Comparison of ENCODE assay signal across 9 cellular contexts in genomic region chr3:180036678-180037455, GRCh38. TPM values are rescaled to one million over a fixed set of nuclear protein-coding genes. Genes with fewer than 3 reads are reported as not detected.
A peak's percentile ranks its signal among the peaks of the same experiment; 100 is the strongest.
DNase-seq lines count a peak whose midpoint lies in the region; ATAC-seq, FAIRE-seq and TF ChIP-seq lines count a peak whose summit lies in the region.
"Had no signal": no experiment of that assay in that cellular context is flagged by ENCODE, and none has a peak within 500 bp of the region (broad histone marks: within the 10 kb centered on the region; RNA-seq: fewer than 3 reads in every experiment).

Gene PEX5L (minus strand): TSS chr3:180036937. CDS start chr3:180036599, 338 bp downstream.

- no peak for TF ChIP-seq CTCF in glutamatergic neuron (IDR thresholded peaks at IDR 0.05; ENCODE audit: partially characterized antibody, unreplicated experiment)

- no peak for FAIRE-seq in H54 (lab: Jason Lieb, UNC)

- no peak within 1 kb of the TSS for H2BK120ac ChIP-seq in trophoblast cell (ENCODE audit: insufficient read depth, low read length, poor library complexity)

- ATAC-seq in GM18858 (IDR thresholded peaks at IDR 0.05; ENCODE audit: unreplicated experiment) (peak; percentile 69), HG02981 (IDR thresholded peaks at IDR 0.05; ENCODE audit: unreplicated experiment) (peak; percentile 83)

- no peak within 1 kb of the TSS for H3K18ac ChIP-seq in trophoblast cell (ENCODE audit: low read length)

- peaks cover 0 to 3% of the 10 kb centered on the region in 2 experiments for H3K4me1 ChIP-seq in trophoblast cell (ENCODE audit: control insufficient read depth in 1 of 2, insufficient read depth in 2 of 2, low read length in 2 of 2)

- peak within 1 kb of the TSS; percentile 93 for H3K27ac Mint-ChIP-seq in glutamatergic neuron (ENCODE audit: unreplicated experiment)

- peaks cover 7% of the 10 kb centered on the region for H3K9me3 Mint-ChIP-seq in glutamatergic neuron (ENCODE audit: unreplicated experiment)

- no peak within 1 kb of the TSS for H3K23ac ChIP-seq in trophoblast cell (ENCODE audit: low read length)

- no peak for TF ChIP-seq POLR2A in H54 (IDR thresholded peaks at IDR 0.05; ENCODE audit: low read depth, low read length)

- no CpG with 5 or more reads among the region's 96 CpGs for WGBS in trophoblast cell (ENCODE audit: extremely low coverage, insufficient coverage, insufficient read length)

- peak within 1 kb of the TSS; percentile 69 for H3K4me3 ChIP-seq in trophoblast cell (ENCODE audit: low read depth, low read length)

- H3K4me3 Mint-ChIP-seq in glutamatergic neuron (ENCODE audit: unreplicated experiment), result peak within 1 kb of the TSS; percentile 100

- no peak within 1 kb of the TSS for H3K27ac ChIP-seq in trophoblast cell (ENCODE audit: low read depth, low read length)
- H3K27ac ChIP-seq: neutrophil had no signal

- H4K91ac ChIP-seq in trophoblast cell (ENCODE audit: low read depth, low read length), result no peak within 1 kb of the TSS

- peaks cover 14% of the 10 kb centered on the region for H3K27me3 ChIP-seq in trophoblast cell (ENCODE audit: insufficient read depth, low read length)

- H4K12ac ChIP-seq in trophoblast cell (ENCODE audit: low read depth, low read length), result no peak within 1 kb of the TSS

- peak within 1 kb of the TSS; percentile 71 for H2AFZ ChIP-seq in trophoblast cell (ENCODE audit: insufficient read depth, low read length, poor library complexity)

- no peaks in the 10 kb centered on the region for H3K79me1 ChIP-seq in trophoblast cell (ENCODE audit: low read length)

- DNase-seq in ACHN (peak; percentile 48), NCI-H2029 treated with DMSO at 0.1 percent for 48 hours (lab: John Stamatoyannopoulos, UW) (peak; percentile 59), glutamatergic neuron (peak; percentile 84), trophoblast cell (peak; percentile 3 to 51), H54 (ENCODE audit: insufficient read length, low spot score) (no peak)
- DNase-seq in activated T-cell treated with anti-CD3 and anti-CD28 coated beads, Interleukin-2, amount 50 U/mL, for 48 hours, result peak; percentile 52 to 64

- H3K79me2 ChIP-seq in trophoblast cell (ENCODE audit: control insufficient read depth, insufficient read depth, low read length, poor library complexity), result no peaks in the 10 kb centered on the region

- peak within 1 kb of the TSS; percentile 99 for H3K4me2 ChIP-seq in trophoblast cell (ENCODE audit: low read length)

- H3K36me3 Mint-ChIP-seq in glutamatergic neuron (ENCODE audit: unreplicated experiment), result no peaks in the 10 kb centered on the region

- peaks cover 8% of the 10 kb centered on the region for H3K4me1 Mint-ChIP-seq in glutamatergic neuron (ENCODE audit: low read depth, unreplicated experiment)

- no peaks in the 10 kb centered on the region for H3K36me3 ChIP-seq in trophoblast cell (ENCODE audit: control insufficient read depth in 1 of 2, insufficient read depth in 2 of 2, low read length in 2 of 2)
- H3K36me3 ChIP-seq: neutrophil had no signal

- no peak within 1 kb of the TSS for H3K9ac ChIP-seq in trophoblast cell (ENCODE audit: low read length)

- no peak within 1 kb of the TSS for H3K4ac ChIP-seq in trophoblast cell (ENCODE audit: low read depth, low read length)

- no peak within 1 kb of the TSS for H3K14ac ChIP-seq in trophoblast cell (ENCODE audit: low read length)

- no peak within 1 kb of the TSS for H4K8ac ChIP-seq in trophoblast cell (ENCODE audit: low read depth, low read length)

- H3K9me3 ChIP-seq in trophoblast cell (ENCODE audit: insufficient read depth, low read depth, low read length), result no peaks in the 10 kb centered on the region
- H3K9me3 ChIP-seq: neutrophil had no signal

- H3K27me3 Mint-ChIP-seq in glutamatergic neuron (ENCODE audit: unreplicated experiment), result peaks cover 4% of the 10 kb centered on the region

- H2BK12ac ChIP-seq in trophoblast cell (ENCODE audit: low read length), result no peak within 1 kb of the TSS

- in situ Hi-C loops in ACHN (cut with HindIII; ENCODE audit: low pct_ligation_motif_present, low pct_unique_long_range_greater_than_20kb, low sequenced_read_pairs), result no loop called here

- H2BK5ac ChIP-seq in trophoblast cell (ENCODE audit: low read depth, low read length, poor library complexity), result no peak within 1 kb of the TSS

- no peak within 1 kb of the TSS for H2AK5ac ChIP-seq in trophoblast cell (ENCODE audit: low read length)

RNA-seq across cellular contexts. Expression of gene PEX5L, which starts in this region (rescaled TPM):
- total RNA-seq in glutamatergic neuron (ENCODE audit: unreplicated experiment), result 41.0 TPM
- 0.04 and 0.07 TPM in 2 replicates for polyA plus RNA-seq in trophoblast cell (2013)
